Comparison of ENCODE assay signal across 1 cellular context in the genomic region with DNA sequence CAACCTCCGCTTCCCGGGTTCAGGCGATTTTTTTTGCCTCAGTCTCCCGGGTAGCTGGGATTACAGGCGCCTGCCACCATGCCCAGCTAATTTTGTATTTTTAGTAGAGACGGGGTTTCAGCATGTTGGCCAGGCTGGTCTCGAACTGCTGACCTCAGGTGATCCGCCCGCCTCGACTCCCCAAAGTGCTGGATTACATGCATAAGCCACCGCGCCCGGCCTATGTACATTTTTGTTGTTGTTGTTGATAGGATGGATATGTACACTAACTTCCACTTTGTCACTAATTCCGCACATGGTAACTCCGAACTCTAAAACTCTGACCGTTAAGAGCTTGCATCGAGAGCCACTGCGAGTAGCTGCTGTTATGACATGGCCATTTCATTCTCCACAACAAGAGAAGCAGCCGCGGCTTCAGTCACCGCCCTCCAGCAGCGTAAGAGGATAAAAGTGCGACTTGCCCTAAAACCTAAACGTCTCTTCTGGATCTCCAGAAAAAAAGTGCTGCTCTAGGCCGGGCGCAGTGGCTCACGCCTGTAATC.
TF ChIP-seq lines count a peak whose summit lies in the region.

No MANE protein-coding gene starts in this region.

TF ChIP-seq in WTC11, 78 proteins besides CTCF, POLR2A, EP300 and RAD21 (continued from another document):
- TF ChIP-seq, protein P1, sequence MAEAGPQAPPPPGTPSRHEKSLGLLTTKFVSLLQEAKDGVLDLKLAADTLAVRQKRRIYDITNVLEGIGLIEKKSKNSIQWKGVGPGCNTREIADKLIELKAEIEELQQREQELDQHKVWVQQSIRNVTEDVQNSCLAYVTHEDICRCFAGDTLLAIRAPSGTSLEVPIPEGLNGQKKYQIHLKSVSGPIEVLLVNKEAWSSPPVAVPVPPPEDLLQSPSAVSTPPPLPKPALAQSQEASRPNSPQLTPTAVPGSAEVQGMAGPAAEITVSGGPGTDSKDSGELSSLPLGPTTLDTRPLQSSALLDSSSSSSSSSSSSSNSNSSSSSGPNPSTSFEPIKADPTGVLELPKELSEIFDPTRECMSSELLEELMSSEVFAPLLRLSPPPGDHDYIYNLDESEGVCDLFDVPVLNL (CRISPR knock-in tag; IDR thresholded peaks at IDR 0.05; ENCODE audit: borderline replicate concordance, low read depth) = no peak
- TF ChIP-seq ZNF317 (CRISPR knock-in tag; IDR thresholded peaks at IDR 0.05; ENCODE audit: borderline replicate concordance, low read depth) (no peak), ZNF423 (CRISPR knock-in tag; IDR thresholded peaks at IDR 0.05) (no peak), CREB1 (CRISPR knock-in tag; IDR thresholded peaks at IDR 0.05) (no peak), MXD4 (CRISPR knock-in tag; IDR thresholded peaks at IDR 0.05; ENCODE audit: borderline replicate concordance) (no peak), ZNF416 (CRISPR knock-in tag; IDR thresholded peaks at IDR 0.05) (no peak), ZNF263 (CRISPR knock-in tag; IDR thresholded peaks at IDR 0.05; ENCODE audit: low read depth) (no peak)
- TF ChIP-seq, protein P2, sequence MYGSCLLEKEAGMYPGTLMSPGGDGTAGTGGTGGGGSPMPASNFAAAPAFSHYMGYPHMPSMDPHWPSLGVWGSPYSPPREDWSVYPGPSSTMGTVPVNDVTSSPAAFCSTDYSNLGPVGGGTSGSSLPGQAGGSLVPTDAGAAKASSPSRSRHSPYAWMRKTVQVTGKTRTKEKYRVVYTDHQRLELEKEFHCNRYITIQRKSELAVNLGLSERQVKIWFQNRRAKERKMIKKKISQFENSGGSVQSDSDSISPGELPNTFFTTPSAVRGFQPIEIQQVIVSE (CRISPR knock-in tag; IDR thresholded peaks at IDR 0.05; ENCODE audit: borderline replicate concordance) = no peak
- TF ChIP-seq, protein P3, sequence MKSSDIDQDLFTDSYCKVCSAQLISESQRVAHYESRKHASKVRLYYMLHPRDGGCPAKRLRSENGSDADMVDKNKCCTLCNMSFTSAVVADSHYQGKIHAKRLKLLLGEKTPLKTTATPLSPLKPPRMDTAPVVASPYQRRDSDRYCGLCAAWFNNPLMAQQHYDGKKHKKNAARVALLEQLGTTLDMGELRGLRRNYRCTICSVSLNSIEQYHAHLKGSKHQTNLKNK (CRISPR knock-in tag; IDR thresholded peaks at IDR 0.05) = no peak
- TF ChIP-seq, protein P4, sequence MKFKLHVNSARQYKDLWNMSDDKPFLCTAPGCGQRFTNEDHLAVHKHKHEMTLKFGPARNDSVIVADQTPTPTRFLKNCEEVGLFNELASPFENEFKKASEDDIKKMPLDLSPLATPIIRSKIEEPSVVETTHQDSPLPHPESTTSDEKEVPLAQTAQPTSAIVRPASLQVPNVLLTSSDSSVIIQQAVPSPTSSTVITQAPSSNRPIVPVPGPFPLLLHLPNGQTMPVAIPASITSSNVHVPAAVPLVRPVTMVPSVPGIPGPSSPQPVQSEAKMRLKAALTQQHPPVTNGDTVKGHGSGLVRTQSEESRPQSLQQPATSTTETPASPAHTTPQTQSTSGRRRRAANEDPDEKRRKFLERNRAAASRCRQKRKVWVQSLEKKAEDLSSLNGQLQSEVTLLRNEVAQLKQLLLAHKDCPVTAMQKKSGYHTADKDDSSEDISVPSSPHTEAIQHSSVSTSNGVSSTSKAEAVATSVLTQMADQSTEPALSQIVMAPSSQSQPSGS (CRISPR knock-in tag; IDR thresholded peaks at IDR 0.05; ENCODE audit: borderline replicate concordance, low read depth) = no peak
